Comparison of ENCODE assay signal across 8 cellular contexts in the genomic region with DNA sequence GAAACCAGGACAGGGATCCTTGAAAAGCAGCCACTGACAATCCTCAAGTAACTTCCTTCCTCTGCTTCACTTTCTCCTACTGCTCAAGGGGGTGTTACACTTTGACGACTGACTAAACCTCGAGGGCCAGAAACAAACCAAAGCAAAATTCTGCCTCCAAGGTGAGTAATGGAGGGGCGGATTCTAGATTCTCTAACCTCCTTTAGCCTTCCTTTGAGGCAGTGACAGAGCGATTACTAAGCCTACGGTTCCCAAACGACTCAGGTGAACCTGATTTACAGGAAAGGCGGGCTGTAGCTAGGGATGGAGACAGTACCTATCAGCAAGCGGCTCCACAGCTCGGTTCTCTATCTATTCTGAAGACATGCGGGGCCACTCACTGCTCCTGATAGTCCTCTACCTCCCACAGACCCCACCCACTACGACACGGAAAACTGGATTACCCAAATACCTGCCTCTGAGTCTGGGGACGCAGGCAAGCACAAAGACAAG. TPM values are rescaled to one million over a fixed set of nuclear protein-coding genes. Genes with fewer than 3 reads are reported as not detected.
DNase-seq lines count a peak whose midpoint lies in the region; ATAC-seq and TF ChIP-seq lines count a peak whose summit lies in the region.

No MANE protein-coding gene starts in this region.

- H3F3A ChIP-seq in MM.1S (ENCODE audit: insufficient read depth, low read length), result 0 out of 2 replicates have a peak, but pooled peaks cover 10% of the 10 kb centered on the region

- H3K27me3 Mint-ChIP-seq in activated T-helper 17 cell treated with anti-CD3 and anti-CD28 coated beads, Interleukin-2, amount 50 U/mL, for 72 hours, result no peaks in the 10 kb centered on the region

- no peaks in the 10 kb centered on the region for H3K9me2 ChIP-seq in MM.1S (replicated peaks; ENCODE audit: insufficient read depth, low read length)

- in situ Hi-C loops in HAP-1 (cut with MboI; ENCODE audit: low sequenced_read_pairs), result no loop called here

- TF ChIP-seq CTCF in MM.1S (IDR thresholded peaks at IDR 0.05; ENCODE audit: low read length), result no peak

- H3K9me3 Mint-ChIP-seq in activated T-helper 17 cell treated with anti-CD3 and anti-CD28 coated beads, Interleukin-2, amount 50 U/mL, for 72 hours, result no peaks in the 10 kb centered on the region

- H4K20me1 ChIP-seq in MM.1S (ENCODE audit: insufficient read depth, low read length), result no peaks in the 10 kb centered on the region

- peaks cover 24% of the 10 kb centered on the region for H3K4me1 Mint-ChIP-seq in activated T-helper 17 cell treated with anti-CD3 and anti-CD28 coated beads, Interleukin-2, amount 50 U/mL, for 72 hours

- H3K9ac ChIP-seq in MM.1S (ENCODE audit: low read length), result peak overlapping the region; percentile 95

- H2AFZ ChIP-seq in MM.1S (ENCODE audit: low read length), result peak overlapping the region; percentile 81

- H3K4me1 ChIP-seq in HAP-1 (peaks cover 23% of the 10 kb centered on the region), MM.1S (ENCODE audit: low read length) (peaks cover 12% of the 10 kb centered on the region)

- H3K9me3 ChIP-seq in HAP-1 (no peaks in the 10 kb centered on the region), MM.1S (replicated peaks; ENCODE audit: insufficient read depth, low read length) (no peaks in the 10 kb centered on the region)

- ATAC-seq in activated T-helper 17 cell treated with anti-CD3 and anti-CD28 coated beads, Interleukin-2, amount 50 U/mL, for 72 hours (replicated peaks), result peak; percentile 80

- H3K36me3 Mint-ChIP-seq in activated T-helper 17 cell treated with anti-CD3 and anti-CD28 coated beads, Interleukin-2, amount 50 U/mL, for 72 hours (ENCODE audit: low read depth), result peaks cover 22% of the 10 kb centered on the region

- H3K79me2 ChIP-seq in MM.1S (ENCODE audit: low read length), result peaks cover 73% of the 10 kb centered on the region

- peak overlapping the region; percentile 87 for H3K27ac ChIP-seq in MM.1S (ENCODE audit: low read length)

- DNase-seq in activated CD4-positive, alpha-beta T cell treated with anti-CD3 and anti-CD28 coated beads for 4 hours, result peak; percentile 59 to 63
- no peak for DNase-seq in activated CD4-positive, alpha-beta T cell treated with anti-CD3 and anti-CD28 coated beads for 1 hour
- DNase-seq in HAP-1 (ENCODE audit: low spot score in 2 of 2) (peak in 1 of 2 experiments; percentile 41), MM.1S (peak; percentile 21), NCI-H1694 treated with DMSO at 0.1 percent for 48 hours (lab: John Stamatoyannopoulos, UW) (no peak)
- DNase-seq in stimulated activated CD4-positive, alpha-beta T cell treated with anti-CD3 and anti-CD28 coated beads, Interleukin-1b, Interleukin-23, amount 100 ng/mL, for 24 hours (ENCODE audit: low read depth in 4 of 4, low spot score in 1 of 4), result peak; percentile 15 to 30 (median 16)

- no peak overlapping the region for H3K4me3 Mint-ChIP-seq in activated T-helper 17 cell treated with anti-CD3 and anti-CD28 coated beads, Interleukin-2, amount 50 U/mL, for 72 hours

- no peak overlapping the region for H3K27ac Mint-ChIP-seq in activated T-helper 17 cell treated with anti-CD3 and anti-CD28 coated beads, Interleukin-2, amount 50 U/mL, for 72 hours

- H3K36me3 ChIP-seq in HAP-1 (replicated peaks) (no peaks in the 10 kb centered on the region; the same call in 1 of the 2 replicates), MM.1S (replicated peaks; ENCODE audit: insufficient read depth, low read length) (no peaks in the 10 kb centered on the region)

- H3K27me3 ChIP-seq in HAP-1 (ENCODE audit: low read depth) (no peaks in the 10 kb centered on the region), MM.1S (replicated peaks; ENCODE audit: insufficient read depth, low read length) (no peaks in the 10 kb centered on the region)

- H3K4me3 ChIP-seq in HAP-1 (peak overlapping the region; percentile 75), MM.1S (ENCODE audit: low read length) (peak overlapping the region; percentile 90), iPS-11a (ENCODE audit: low read depth, low read length) (peak overlapping the region; percentile 99)

- peak overlapping the region; percentile 62 for H3K4me2 ChIP-seq in MM.1S (ENCODE audit: low read depth, low read length)

RNA-seq across cellular contexts. Expression of a gene that starts 0.5 kb away (rescaled TPM):
- 10 to 100 TPM; 28.8 to 40.0 TPM for total RNA-seq in activated T-helper 17 cell treated with anti-CD3 and anti-CD28 coated beads, Interleukin-2, amount 50 U/mL, for 72 hours

RNA-seq across cellular contexts. Expression of a gene that starts 0.8 kb away (rescaled TPM):
- 10 to 100 TPM; 55.3 to 56.0 TPM for total RNA-seq in activated T-helper 17 cell treated with anti-CD3 and anti-CD28 coated beads, Interleukin-2, amount 50 U/mL, for 72 hours

RNA-seq across cellular contexts. Expression of a gene that starts 53.1 kb away (rescaled TPM):
- not detected for total RNA-seq in activated T-helper 17 cell treated with anti-CD3 and anti-CD28 coated beads, Interleukin-2, amount 50 U/mL, for 72 hours

Comparison
In these comparisons a context has a peak if more than half of its experiments do, and no peak if none do; other contexts are left out.
1. DNase-seq: peak in activated CD4-positive, alpha-beta T cell treated with anti-CD3 and anti-CD28 coated beads for 4 hours (2 of 2), MM.1S (single experiment) and stimulated activated CD4-positive, alpha-beta T cell treated with anti-CD3 and anti-CD28 coated beads, Interleukin-1b, Interleukin-23, amount 100 ng/mL, for 24 hours (4 of 4); none in activated CD4-positive, alpha-beta T cell treated with anti-CD3 and anti-CD28 coated beads for 1 hour (single experiment) and NCI-H1694 treated with DMSO at 0.1 percent for 48 hours (single experiment).
2. Peak in every context shown above with its lines, with median percentiles within 50 percentile points of each other: H3K4me3 ChIP-seq.